ENCODE assay signal across 17 cellular contexts in the genomic region with DNA sequence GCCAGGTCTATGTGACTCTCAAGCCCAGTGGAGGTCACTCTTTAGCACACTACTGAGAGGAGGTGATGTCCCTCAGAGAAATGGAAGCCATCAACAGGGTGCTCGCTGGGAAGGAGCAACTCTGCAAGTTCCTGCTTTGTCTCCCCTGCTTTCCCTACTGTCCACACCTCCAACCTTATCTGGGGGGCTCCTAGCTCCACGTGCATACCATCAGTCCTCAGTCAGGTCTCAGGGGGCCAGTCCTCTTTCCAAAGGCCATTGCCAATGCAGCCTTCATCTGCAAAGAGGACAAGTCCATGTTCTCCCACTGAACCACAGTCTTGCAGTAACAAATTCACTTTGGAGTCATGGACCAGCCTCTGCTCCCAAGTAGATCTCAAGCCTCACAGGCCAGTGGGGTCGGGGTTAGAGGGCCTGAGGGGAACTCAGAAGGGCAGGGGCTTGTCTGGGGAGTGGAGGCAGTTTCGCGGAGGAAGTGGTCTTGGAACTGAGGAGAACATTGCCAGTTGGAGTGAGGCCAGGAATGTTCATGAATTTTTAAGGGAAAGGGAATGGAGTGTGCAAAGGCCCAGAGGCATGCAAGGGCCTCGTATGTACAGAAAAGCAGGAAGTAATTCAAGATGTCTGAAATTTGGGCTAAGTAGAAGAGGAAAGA. TPM values are rescaled to one million over a fixed set of nuclear protein-coding genes. Genes with fewer than 3 reads are reported as not detected.
DNase-seq lines count a peak whose midpoint lies in the region; ATAC-seq and TF ChIP-seq lines count a peak whose summit lies in the region.
"Had no signal": no experiment of that assay in that cellular context is flagged by ENCODE, and none has a peak within 500 bp of the region (broad histone marks: within the 10 kb centered on the region; RNA-seq: fewer than 3 reads in every experiment).

No MANE protein-coding gene starts in this region.

- H3K27me3 ChIP-seq in cardiac muscle cell: no peaks in the 10 kb centered on the region
- no peaks in the 10 kb centered on the region for H3K27me3 ChIP-seq in right atrium auricular region
- H3K27me3 ChIP-seq in upper lobe of right lung: no peaks in the 10 kb centered on the region
- H3K27me3 ChIP-seq in SK-N-SH (ENCODE audit: insufficient read depth): no peaks in the 10 kb centered on the region; the same call in 1 of the 2 replicates

- H3K36me3 ChIP-seq in cardiac muscle cell (no peaks in the 10 kb centered on the region), right atrium auricular region (no peaks in the 10 kb centered on the region), upper lobe of right lung (no peaks in the 10 kb centered on the region), SK-N-SH (replicated peaks in 1 of 2; ENCODE audit: control insufficient read depth in 1 of 2, insufficient read depth in 2 of 2, low read length in 1 of 2) (no peaks in the 10 kb centered on the region)

- CTCF ChIA-PET in SK-N-SH (lab: Yijun Ruan, JAX): interaction anchor here (11.3 to 15.8 kb wide), 2 partner anchors 75 to 102 kb away, joined by 96 to 257 read pairs; no protein-coding TSS in a partner anchor

- H3K27me3 Mint-ChIP-seq in dendritic cell treated with granulocyte-macrophage colony-stimulating factor and Interleukin-4, amounts not matched to agents 40 ng/mL and 50 ng/mL, for 4 days: no peaks in the 10 kb centered on the region
- peaks cover 0 to 25% of the 10 kb centered on the region in 2 donors for H3K27me3 Mint-ChIP-seq in natural killer cell treated with Interleukin-12 subunit alpha and Interleukin-12 subunit beta and Interleukin-15 and Interleukin-18, amount 100 ng/mL, for 72 hours

- no peak for TF ChIP-seq EP300 in SK-N-SH (IDR thresholded peaks at IDR 0.05; ENCODE audit: borderline replicate concordance in 1 of 2, low read depth in 1 of 2, low read length in 1 of 2)

- no peaks in the 10 kb centered on the region for H3K36me3 Mint-ChIP-seq in dendritic cell treated with granulocyte-macrophage colony-stimulating factor and Interleukin-4, amounts not matched to agents 40 ng/mL and 50 ng/mL, for 4 days (ENCODE audit: low read depth)
- H3K36me3 Mint-ChIP-seq in natural killer cell treated with Interleukin-12 subunit alpha and Interleukin-12 subunit beta and Interleukin-15 and Interleukin-18, amount 100 ng/mL, for 72 hours: no peaks in the 10 kb centered on the region

- no peak overlapping the region for H3K9ac ChIP-seq in SK-N-SH
- H3K9ac ChIP-seq: GM23248 had no signal

- DNase-seq in cardiac muscle cell (ENCODE audit: low read depth in 1 of 2, low spot score in 1 of 2): no peak
- DNase-seq in right atrium auricular region (ENCODE audit: low spot score): no peak
- no peak for DNase-seq in natural killer cell treated with Interleukin-12 subunit alpha and Interleukin-12 subunit beta and Interleukin-15 and Interleukin-18, amount 100 ng/mL, for 72 hours (ENCODE audit: low spot score)
- DNase-seq in upper lobe of right lung: no peak
- DNase-seq in SK-N-SH: no peak
- no peak for DNase-seq in AG08396 (ENCODE audit: low spot score)
- DNase-seq: activated CD4-positive, alpha-beta T cell treated with anti-CD3 and anti-CD28 coated beads for 48 hours; activated T-cell treated with anti-CD3 and anti-CD28 coated beads, Interleukin-2, amount 50 U/mL, for 72 hours; amygdala; effector CD8-positive, alpha-beta T cell; foreskin fibroblast; GM23248; mucosa of descending colon; stimulated activated CD4-positive, alpha-beta T cell treated with anti-CD3 and anti-CD28 coated beads, Interleukin-2, amount 100 ng/mL, for 24 hours; stimulated activated CD8-positive, alpha-beta memory T cell treated with anti-CD3 and anti-CD28 coated beads, Interleukin-4, amount 100 ng/mL, for 48 hours had no signal

- no peaks in the 10 kb centered on the region for H3K79me2 ChIP-seq in SK-N-SH (ENCODE audit: insufficient read depth)

- no peaks in the 10 kb centered on the region for H4K20me1 ChIP-seq in SK-N-SH (ENCODE audit: insufficient read depth)

- peaks cover 70% of the 10 kb centered on the region for H3K4me1 Mint-ChIP-seq in dendritic cell treated with granulocyte-macrophage colony-stimulating factor and Interleukin-4, amounts not matched to agents 40 ng/mL and 50 ng/mL, for 4 days (ENCODE audit: low read depth)
- H3K4me1 Mint-ChIP-seq in natural killer cell treated with Interleukin-12 subunit alpha and Interleukin-12 subunit beta and Interleukin-15 and Interleukin-18, amount 100 ng/mL, for 72 hours (ENCODE audit: low read depth in 2 of 2): peaks cover 55 to 60% of the 10 kb centered on the region in 2 donors

- no peaks in the 10 kb centered on the region for H3F3A ChIP-seq in SK-N-SH (replicated peaks; ENCODE audit: insufficient read depth)

- H3K4me3 ChIP-seq in cardiac muscle cell (no peak overlapping the region), right atrium auricular region (no peak overlapping the region), upper lobe of right lung (no peak overlapping the region), SK-N-SH (ENCODE audit: low read depth in 2 of 2, low read length in 1 of 2) (no peak overlapping the region)
- H3K4me3 ChIP-seq: GM23248, mucosa of descending colon had no signal

- TF ChIP-seq RAD21 in SK-N-SH (IDR thresholded peaks at IDR 0.05; ENCODE audit: low read length): no peak

- H3K9me2 ChIP-seq in SK-N-SH: no peaks in the 10 kb centered on the region

- peak overlapping the region; percentile 10 for H3K4me3 Mint-ChIP-seq in dendritic cell treated with granulocyte-macrophage colony-stimulating factor and Interleukin-4, amounts not matched to agents 40 ng/mL and 50 ng/mL, for 4 days
- H3K4me3 Mint-ChIP-seq in natural killer cell treated with Interleukin-12 subunit alpha and Interleukin-12 subunit beta and Interleukin-15 and Interleukin-18, amount 100 ng/mL, for 72 hours: peak overlapping the region; percentile 67

- no peak for TF ChIP-seq CTCF in cardiac muscle cell (IDR thresholded peaks at IDR 0.05; ENCODE audit: low read depth, low read length)
- TF ChIP-seq CTCF in right atrium auricular region (IDR thresholded peaks at IDR 0.05): no peak
- no peak for TF ChIP-seq CTCF in upper lobe of right lung (IDR thresholded peaks at IDR 0.05)
- no peak for TF ChIP-seq CTCF in SK-N-SH (IDR thresholded peaks at IDR 0.05)

- peak overlapping the region; percentile 83 for H3K27ac ChIP-seq in cardiac muscle cell
- peak overlapping the region in 1 of 2 donors; percentile 60 for H3K27ac ChIP-seq in right atrium auricular region
- peak overlapping the region; percentile 55 for H3K27ac ChIP-seq in upper lobe of right lung
- peak overlapping the region in 1 of 2 experiments; percentile 97; a peak in 1 of 4 replicates for H3K27ac ChIP-seq in SK-N-SH (ENCODE audit: low read depth in 2 of 2, low read length in 1 of 2)
- H3K27ac ChIP-seq: GM23248 had no signal

- intact Hi-C loops in dendritic cell treated with granulocyte-macrophage colony-stimulating factor and Interleukin-4, amounts not matched to agents 40 ng/mL and 50 ng/mL, for 4 days (cut with micrococcal nuclease): loop anchor here (10.0 kb wide), 1 partner anchor 58 kb away; no protein-coding TSS in a partner anchor
- intact Hi-C loops in upper lobe of right lung (cut with DNase I): no loop called here

- POLR2A ChIA-PET in SK-N-SH (lab: Yijun Ruan, JAX): interaction anchor here (2.9 kb wide), 1 partner anchor 9 kb away, joined by 10 read pairs; a partner anchor contains a TSS

- H3K9me3 ChIP-seq in cardiac muscle cell (ENCODE audit: low read depth) (no peaks in the 10 kb centered on the region), right atrium auricular region (no peaks in the 10 kb centered on the region), upper lobe of right lung (no peaks in the 10 kb centered on the region), SK-N-SH (no peaks in the 10 kb centered on the region)
- H3K9me3 ChIP-seq: mucosa of descending colon had no signal

- no peaks in the 10 kb centered on the region for H3K9me3 Mint-ChIP-seq in dendritic cell treated with granulocyte-macrophage colony-stimulating factor and Interleukin-4, amounts not matched to agents 40 ng/mL and 50 ng/mL, for 4 days
- H3K9me3 Mint-ChIP-seq in natural killer cell treated with Interleukin-12 subunit alpha and Interleukin-12 subunit beta and Interleukin-15 and Interleukin-18, amount 100 ng/mL, for 72 hours: no peaks in the 10 kb centered on the region
- H3K9me3 Mint-ChIP-seq: activated T-cell treated with anti-CD3 and anti-CD28 coated beads, Interleukin-2, amount 50 U/mL, for 72 hours had no signal

- H3K27ac Mint-ChIP-seq in dendritic cell treated with granulocyte-macrophage colony-stimulating factor and Interleukin-4, amounts not matched to agents 40 ng/mL and 50 ng/mL, for 4 days: peak overlapping the region; percentile 91
- peak overlapping the region; percentile 49 to 65 for H3K27ac Mint-ChIP-seq in natural killer cell treated with Interleukin-12 subunit alpha and Interleukin-12 subunit beta and Interleukin-15 and Interleukin-18, amount 100 ng/mL, for 72 hours
- H3K27ac Mint-ChIP-seq: activated T-cell treated with anti-CD3 and anti-CD28 coated beads, Interleukin-2, amount 50 U/mL, for 72 hours had no signal

- no peak overlapping the region for H2AFZ ChIP-seq in SK-N-SH (ENCODE audit: low read depth)
- H2AFZ ChIP-seq: GM23248 had no signal

- 62% methylated on average over 6 of the region's 6 CpGs for WGBS in SK-N-SH (ENCODE audit: low lambda C conversion rate)

- H3K4me1 ChIP-seq in cardiac muscle cell (ENCODE audit: low read depth): peaks cover 28% of the 10 kb centered on the region
- peaks cover 0 to 47% of the 10 kb centered on the region in 2 donors for H3K4me1 ChIP-seq in right atrium auricular region
- peaks cover 42% of the 10 kb centered on the region for H3K4me1 ChIP-seq in upper lobe of right lung
- peaks cover 14 to 69% of the 10 kb centered on the region in 2 experiments; a peak in 3 of 4 replicates for H3K4me1 ChIP-seq in SK-N-SH (ENCODE audit: control insufficient read depth in 1 of 2, insufficient read depth in 2 of 2, low read depth in 1 of 2, low read length in 1 of 2)

- no peak overlapping the region for H3K4me2 ChIP-seq in SK-N-SH

- ATAC-seq in natural killer cell treated with Interleukin-12 subunit alpha and Interleukin-12 subunit beta and Interleukin-15 and Interleukin-18, amount 100 ng/mL, for 72 hours: no peak
- ATAC-seq in upper lobe of right lung (no peak), HG03039 (IDR thresholded peaks at IDR 0.05; ENCODE audit: unreplicated experiment) (no peak)
- ATAC-seq: activated T-cell treated with anti-CD3 and anti-CD28 coated beads, Interleukin-2, amount 50 U/mL, for 72 hours; mucosa of descending colon had no signal

RNA-seq across cellular contexts. Expression of a gene that starts 9.0 kb away (rescaled TPM):
- total RNA-seq in cardiac muscle cell (9.0 and 11.6 TPM in 2 replicates), right atrium auricular region (1 to 10 TPM; 1.5 to 3.0 TPM), upper lobe of right lung (9.2 TPM)
- polyA plus RNA-seq in cardiac muscle cell (8.3 and 10.4 TPM in 2 replicates), SK-N-SH (2012; rRNA removed) (1.5 and 1.8 TPM in 2 replicates)
- under 1 TPM; 0.33 to 0.75 TPM for total RNA-seq in natural killer cell treated with Interleukin-12 subunit alpha and Interleukin-12 subunit beta and Interleukin-15 and Interleukin-18, amount 100 ng/mL, for 72 hours
- 1.8 and 2.6 TPM in 2 replicates for polyA plus RNA-seq in SK-N-SH (2012; cell fraction: cytosol; rRNA removed)
- 5.9 and 6.6 TPM in 2 replicates for polyA plus RNA-seq in SK-N-SH (2012; cell fraction: nucleus; rRNA removed)

RNA-seq across cellular contexts. Expression of a gene that starts 58.8 kb away (rescaled TPM):
- total RNA-seq in cardiac muscle cell (21.1 and 21.6 TPM in 2 replicates), right atrium auricular region (10 to 100 TPM in 1 of 2 donors, 1 to 10 TPM in 1; 3.9 to 11.8 TPM), upper lobe of right lung (8.8 TPM)
- polyA plus RNA-seq in cardiac muscle cell (44.8 and 63.7 TPM in 2 replicates), SK-N-SH (2012; rRNA removed) (22.3 and 29.8 TPM in 2 replicates)
- total RNA-seq in natural killer cell treated with Interleukin-12 subunit alpha and Interleukin-12 subunit beta and Interleukin-15 and Interleukin-18, amount 100 ng/mL, for 72 hours: 1 to 10 TPM; 6.8 to 7.2 TPM
- polyA plus RNA-seq in SK-N-SH (2012; cell fraction: cytosol; rRNA removed): 31.2 and 78.5 TPM in 2 replicates
- polyA plus RNA-seq in SK-N-SH (2012; cell fraction: nucleus; rRNA removed): 5.0 and 10.0 TPM in 2 replicates
